In the genomic region with DNA sequence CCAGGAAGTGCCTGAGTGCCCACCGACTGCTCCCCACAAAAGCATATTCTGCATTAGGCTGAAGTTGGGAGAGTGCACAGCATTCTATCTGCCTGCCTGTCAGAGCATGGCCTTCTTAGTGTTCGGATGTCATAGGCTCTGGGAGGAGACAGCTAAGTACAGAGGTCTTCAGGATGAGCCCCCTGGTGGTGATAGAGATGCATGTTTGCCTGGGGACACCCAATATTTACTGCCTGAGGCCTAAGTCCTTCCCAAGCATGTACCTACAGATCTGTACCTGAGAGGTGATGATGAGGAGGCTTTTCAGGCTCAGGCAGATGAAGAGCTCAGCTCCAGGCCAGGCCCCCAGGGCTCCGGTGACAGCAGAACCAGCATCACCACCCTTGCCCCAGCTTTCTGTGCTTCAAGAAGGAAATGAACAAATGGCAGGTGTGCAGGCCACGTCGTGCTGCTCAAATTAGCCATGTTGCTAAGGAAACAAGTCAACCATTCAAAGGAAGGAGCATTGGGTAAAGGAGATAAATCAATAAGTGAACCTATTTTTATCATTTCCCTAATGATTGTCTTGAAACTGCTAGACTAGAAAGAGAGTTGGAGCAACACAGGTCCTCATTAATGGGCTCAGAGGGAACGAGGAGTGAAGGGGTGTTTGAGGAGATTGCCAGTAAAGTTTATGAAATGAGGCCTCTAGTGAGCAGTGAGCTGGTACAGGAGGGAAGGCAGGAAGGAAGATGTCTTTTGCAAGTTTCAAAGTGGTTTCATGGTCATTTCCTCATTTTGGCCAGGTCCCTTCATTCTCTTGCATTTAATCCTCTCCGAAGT, we compare ENCODE assay signal across 9 cellular contexts. TPM values are rescaled to one million over a fixed set of nuclear protein-coding genes. Genes with fewer than 3 reads are reported as not detected.
DNase-seq lines count a peak whose midpoint lies in the region; ATAC-seq and TF ChIP-seq lines count a peak whose summit lies in the region.
"Had no signal": no experiment of that assay in that cellular context is flagged by ENCODE, and none has a peak within 500 bp of the region (broad histone marks: within the 10 kb centered on the region; RNA-seq: fewer than 3 reads in every experiment).

No MANE protein-coding gene starts in this region.

- CTCF ChIA-PET in GM10248 (lab: Yijun Ruan, JAX), result interaction anchor here (0.6 to 6.5 kb wide), 21 partner anchors 9 to 432 kb away, joined by 3 to 87 read pairs (median 5); partner anchors contain the start of gene CACNA1E

- intact Hi-C loops in upper lobe of right lung (cut with DNase I), result no loop called here

- DNase-seq in GM10248 (ENCODE audit: extremely low spot score) (peak; percentile 72), NCI-H526 treated with DMSO at 0.1 percent for 48 hours (lab: John Stamatoyannopoulos, UW) (peak; percentile 47), ecto neural progenitor cell (ENCODE audit: low spot score) (peak; percentile 56), upper lobe of right lung (no peak), kidney glomerular epithelial cell (lab: John Stamatoyannopoulos, UW) (no peak), NCI-H446 treated with DMSO at 0.1 percent for 48 hours (lab: John Stamatoyannopoulos, UW) (no peak)

- H3K27ac ChIP-seq in upper lobe of right lung, result no peak overlapping the region

- ATAC-seq in GM19397 (IDR thresholded peaks at IDR 0.05; ENCODE audit: unreplicated experiment), result peak; percentile 58
- peak; percentile 62 for ATAC-seq in HG03159 (IDR thresholded peaks at IDR 0.05; ENCODE audit: unreplicated experiment)
- peak; percentile 39 for ATAC-seq in upper lobe of right lung

- TF ChIP-seq CTCF in GM10248 (IDR thresholded peaks at IDR 0.05; ENCODE audit: control extremely low read depth, extremely low read depth, low read depth, missing control alignments) (peak; percentile 52), upper lobe of right lung (IDR thresholded peaks at IDR 0.05) (no peak)

- no peaks in the 10 kb centered on the region for H3K9me3 ChIP-seq in upper lobe of right lung

- POLR2A ChIA-PET in GM10248 (lab: Yijun Ruan, JAX), result no interaction called here

- no peak overlapping the region for H3K4me3 ChIP-seq in upper lobe of right lung

- H3K27me3 ChIP-seq in upper lobe of right lung, result no peaks in the 10 kb centered on the region

- no peaks in the 10 kb centered on the region for H3K36me3 ChIP-seq in upper lobe of right lung

- H3K4me1 ChIP-seq in upper lobe of right lung, result peaks cover 4% of the 10 kb centered on the region

RNA-seq across cellular contexts. Expression of gene CACNA1E, which starts 21.2 kb away (rescaled TPM):
- total RNA-seq in upper lobe of right lung, result 0.06 TPM
- total RNA-seq: pulmonary artery endothelial cell had no signal

Comparison
In these comparisons a context has a peak if more than half of its experiments do, and no peak if none do; other contexts are left out.
1. DNase-seq: peak in GM10248 (single experiment), NCI-H526 treated with DMSO at 0.1 percent for 48 hours (single experiment) and ecto neural progenitor cell (single experiment); none in upper lobe of right lung (single experiment), kidney glomerular epithelial cell (single experiment) and NCI-H446 treated with DMSO at 0.1 percent for 48 hours (single experiment).
2. Peak in every context shown above with its lines, with median percentiles within 50 percentile points of each other: ATAC-seq.